8 cellular contexts compared by ENCODE assay signal in genomic region chr3:52313774-52314188, GRCh38. TPM values are rescaled to one million over a fixed set of nuclear protein-coding genes. Genes with fewer than 3 reads are reported as not detected.
DNase-seq lines count a peak whose midpoint lies in the region; ATAC-seq and TF ChIP-seq lines count a peak whose summit lies in the region.

No MANE protein-coding gene starts in this region.

- H3K27ac ChIP-seq in lower lobe of right lung = peak overlapping the region; percentile 24

- H3K4me1 ChIP-seq in lower lobe of right lung = peaks cover 36% of the 10 kb centered on the region

- no peaks in the 10 kb centered on the region for H3K27me3 ChIP-seq in lower lobe of right lung (ENCODE audit: low read depth)

- H3K36me3 ChIP-seq in lower lobe of right lung = peaks cover 6% of the 10 kb centered on the region

- ATAC-seq in GM19025 (IDR thresholded peaks at IDR 0.05; ENCODE audit: low read depth, unreplicated experiment) (peak; percentile 81), HG03095 (IDR thresholded peaks at IDR 0.05; ENCODE audit: unreplicated experiment) (peak; percentile 85), lower lobe of right lung (peak; percentile 56 to 67)

- intact Hi-C loops in lower lobe of right lung (cut with DNase I) = no loop called here

- H3K4me3 ChIP-seq in lower lobe of right lung = no peak overlapping the region

- no peak for TF ChIP-seq CTCF in lower lobe of right lung (IDR thresholded peaks at IDR 0.05)

- DNase-seq in AG08395 (ENCODE audit: low spot score) (peak; percentile 59), SW480 (ENCODE audit: low spot score) (peak; percentile 41), lower lobe of right lung (peak; percentile 58), NCI-H2029 treated with DMSO at 0.1 percent for 48 hours (lab: John Stamatoyannopoulos, UW) (no peak), RKO (ENCODE audit: low spot score) (no peak)
- DNase-seq in activated CD8-positive, alpha-beta memory T cell treated with anti-CD3 and anti-CD28 coated beads, Interleukin-2, amount 50 U/mL, for 48 hours = no peak

- H3K9me3 ChIP-seq in lower lobe of right lung = no peaks in the 10 kb centered on the region

RNA-seq across cellular contexts. Expression of gene DNAH1, which starts 2.3 kb away (rescaled TPM):
- total RNA-seq in lower lobe of right lung = 16.4 TPM

RNA-seq across cellular contexts. Expression of gene GLYCTK, which starts 26.2 kb away (rescaled TPM):
- 9.5 TPM for total RNA-seq in lower lobe of right lung

RNA-seq across cellular contexts. Expression of gene WDR82, which starts 35.3 kb away (rescaled TPM):
- total RNA-seq in lower lobe of right lung = 60.2 TPM

Comparison
In these comparisons a context has a peak if more than half of its experiments do, and no peak if none do; other contexts are left out.
1. DNase-seq: peak in AG08395 (single experiment), SW480 (single experiment) and lower lobe of right lung (single experiment); none in activated CD8-positive, alpha-beta memory T cell treated with anti-CD3 and anti-CD28 coated beads, Interleukin-2, amount 50 U/mL, for 48 hours (single experiment), NCI-H2029 treated with DMSO at 0.1 percent for 48 hours (single experiment) and RKO (single experiment).
2. Peak in every context shown above with its lines, with median percentiles within 50 percentile points of each other: ATAC-seq.